Comparison of ENCODE assay signal across 8 cellular contexts in the genomic region with DNA sequence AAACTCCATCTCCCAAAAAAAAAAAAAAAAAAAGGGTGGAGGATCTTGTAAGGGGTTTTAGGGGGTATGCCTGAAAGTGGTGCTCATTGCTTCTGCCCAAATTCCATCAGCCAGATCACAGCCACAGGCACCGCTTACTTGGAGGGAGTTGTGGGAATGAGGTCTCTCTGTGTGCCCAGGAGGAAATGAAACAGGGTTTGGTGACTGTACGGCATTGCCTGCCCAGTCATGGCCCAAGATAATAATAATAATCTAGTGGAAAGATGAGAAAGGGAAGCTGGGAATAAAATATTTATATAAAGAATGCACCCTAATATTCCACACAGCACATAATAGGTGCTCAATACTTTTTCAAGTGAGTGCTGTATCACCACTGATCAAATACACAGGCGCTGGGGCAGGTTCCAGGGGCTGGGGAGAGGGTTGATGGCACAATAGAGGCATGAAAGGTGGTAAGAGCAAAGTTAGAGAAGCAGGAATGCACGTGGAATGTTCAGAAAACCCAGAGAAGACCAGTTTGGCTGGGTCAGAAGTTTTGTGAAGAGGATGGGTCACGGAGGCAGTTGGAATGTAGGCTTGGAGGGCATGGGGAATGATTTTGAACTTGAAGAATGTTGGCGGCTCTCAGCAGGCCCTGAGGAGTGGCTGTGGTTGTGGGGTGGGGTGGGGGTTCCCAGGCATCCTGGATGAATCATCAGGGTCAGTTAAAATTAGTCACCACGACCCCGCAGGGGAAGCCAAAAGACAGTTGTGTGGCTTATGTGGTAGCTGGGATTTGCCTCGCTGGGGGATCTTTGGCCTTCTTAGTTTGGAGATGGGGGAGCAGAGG. TPM values are rescaled to one million over a fixed set of nuclear protein-coding genes. Genes with fewer than 3 reads are reported as not detected.
DNase-seq lines count a peak whose midpoint lies in the region; ATAC-seq and TF ChIP-seq lines count a peak whose summit lies in the region.

No MANE protein-coding gene starts in this region.

- H3K36me3 ChIP-seq in CD4-positive, CD25-positive, alpha-beta regulatory T cell (ENCODE audit: control insufficient read depth, insufficient read depth, low read length) = no peaks in the 10 kb centered on the region
- no peaks in the 10 kb centered on the region for H3K36me3 ChIP-seq in skeletal muscle satellite cell (ENCODE audit: insufficient read depth, low read length)

- peaks cover 0 to 3% (median 0%) of the 10 kb centered on the region in 7 donors for H3K9me3 Mint-ChIP-seq in CD4-positive, CD25-positive, alpha-beta regulatory T cell

- H3K9me3 ChIP-seq in CD4-positive, CD25-positive, alpha-beta regulatory T cell (ENCODE audit: control insufficient read depth in 2 of 2, low read length in 2 of 2) = no peaks in the 10 kb centered on the region
- H3K9me3 ChIP-seq in skeletal muscle satellite cell (replicated peaks; ENCODE audit: low read length) = no peaks in the 10 kb centered on the region

- DNase-seq in CD4-positive, CD25-positive, alpha-beta regulatory T cell = peak in 1 of 3 donors; percentile 23
- DNase-seq in LHCN-M2 (ENCODE audit: low read depth) (peak; percentile 99), activated T-cell treated with anti-CD3 and anti-CD28 coated beads for 4 hours (peak; percentile 39), foreskin fibroblast (peak; percentile 98), NCI-H2171 treated with DMSO at 0.1 percent for 48 hours (lab: John Stamatoyannopoulos, UW) (no peak)

- peaks cover 4% of the 10 kb centered on the region for H3K27me3 ChIP-seq in CD4-positive, CD25-positive, alpha-beta regulatory T cell (ENCODE audit: control insufficient read depth, insufficient read depth, low read length)
- no peaks in the 10 kb centered on the region for H3K27me3 ChIP-seq in skeletal muscle satellite cell (ENCODE audit: control insufficient read depth, insufficient read depth, low read length)

- H3K9ac ChIP-seq in skeletal muscle satellite cell (ENCODE audit: low read depth, low read length) = peak overlapping the region; percentile 76

- peaks cover 0 to 29% (median 20%) of the 10 kb centered on the region in 4 donors for H3K4me1 Mint-ChIP-seq in CD4-positive, CD25-positive, alpha-beta regulatory T cell

- ATAC-seq in CD4-positive, CD25-positive, alpha-beta regulatory T cell (ENCODE audit: low read depth in 2 of 2) = peak in 1 of 2 donors; percentile 22
- ATAC-seq in HG02642 (IDR thresholded peaks at IDR 0.05; ENCODE audit: poor library complexity, unreplicated experiment) (no peak), HG03139 (IDR thresholded peaks at IDR 0.05; ENCODE audit: unreplicated experiment) (no peak)

- TF ChIP-seq CTCF in foreskin fibroblast (IDR thresholded peaks at IDR 0.05; ENCODE audit: low read depth, low read length) = no peak

- no peaks in the 10 kb centered on the region for H3K36me3 Mint-ChIP-seq in CD4-positive, CD25-positive, alpha-beta regulatory T cell

- H3K4me3 Mint-ChIP-seq in CD4-positive, CD25-positive, alpha-beta regulatory T cell = no peak overlapping the region

- H3K4me3 ChIP-seq in CD4-positive, CD25-positive, alpha-beta regulatory T cell (ENCODE audit: low read depth, low read length) = no peak overlapping the region
- H3K4me3 ChIP-seq in foreskin fibroblast (ENCODE audit: low read depth in 1 of 2, low read length in 2 of 2) (no peak overlapping the region), skeletal muscle satellite cell (ENCODE audit: low read length) (peak overlapping the region; percentile 32)

- no peak overlapping the region for H3K27ac ChIP-seq in CD4-positive, CD25-positive, alpha-beta regulatory T cell (ENCODE audit: insufficient read depth, low read length, poor library complexity, severe bottlenecking)

- H3K4me2 ChIP-seq in skeletal muscle satellite cell (ENCODE audit: low read length) = peak overlapping the region; percentile 73

- peaks cover 12% of the 10 kb centered on the region for H3K27me3 Mint-ChIP-seq in CD4-positive, CD25-positive, alpha-beta regulatory T cell

- peak overlapping the region; percentile 52 to 92 (median 88) for H3K27ac Mint-ChIP-seq in CD4-positive, CD25-positive, alpha-beta regulatory T cell

- H3K4me1 ChIP-seq in CD4-positive, CD25-positive, alpha-beta regulatory T cell (ENCODE audit: control insufficient read depth, insufficient read depth, low read length, poor library complexity, severe bottlenecking) = peaks cover 9% of the 10 kb centered on the region
- peaks cover 25% of the 10 kb centered on the region for H3K4me1 ChIP-seq in skeletal muscle satellite cell (ENCODE audit: control insufficient read depth, insufficient read depth, low read length)

RNA-seq across cellular contexts. Expression of gene MB, which starts 12.5 kb away (rescaled TPM):
- total RNA-seq in CD4-positive, CD25-positive, alpha-beta regulatory T cell = not detected
- not detected for polyA plus RNA-seq in CD4-positive, CD25-positive, alpha-beta regulatory T cell
- not detected in 2 replicates for total RNA-seq in LHCN-M2 (2014; rRNA removed)
- polyA plus RNA-seq in LHCN-M2 (2012) = not detected
- 0.22 TPM in 1 of 2 replicates, not detected in the other for total RNA-seq in skeletal muscle satellite cell (2012; rRNA removed)

RNA-seq across cellular contexts. Expression of gene APOL6, which starts 18.6 kb away (rescaled TPM):
- 71.9 TPM for total RNA-seq in CD4-positive, CD25-positive, alpha-beta regulatory T cell
- 10 to 100 TPM; 17.8 to 22.1 (median 20.1) TPM for polyA plus RNA-seq in CD4-positive, CD25-positive, alpha-beta regulatory T cell
- total RNA-seq in LHCN-M2 (2014; rRNA removed) = 4.2 and 7.7 TPM in 2 replicates
- 1.8 TPM for polyA plus RNA-seq in LHCN-M2 (2012)
- 11.4 and 13.4 TPM in 2 replicates for total RNA-seq in skeletal muscle satellite cell (2012; rRNA removed)
